23 cellular contexts compared by ENCODE assay signal in genomic region chr5:113029614-113030013, GRCh38. TPM values are rescaled to one million over a fixed set of nuclear protein-coding genes. Genes with fewer than 3 reads are reported as not detected.
DNase-seq lines count a peak whose midpoint lies in the region; ATAC-seq and TF ChIP-seq lines count a peak whose summit lies in the region.
"Had no signal": no experiment of that assay in that cellular context is flagged by ENCODE, and none has a peak within 500 bp of the region (broad histone marks: within the 10 kb centered on the region; RNA-seq: fewer than 3 reads in every experiment).

No MANE protein-coding gene starts in this region.

- TF ChIP-seq CTCF in A673 (conservative IDR thresholded peaks at IDR 0.05; ENCODE audit: low read depth, low read length) (no peak), DND-41 (IDR thresholded peaks at IDR 0.05; ENCODE audit: borderline replicate concordance, extremely low read depth, low read length, poor library complexity, severe bottlenecking) (no peak)

- H3K36me3 Mint-ChIP-seq in activated CD8-positive, alpha-beta memory T cell treated with anti-CD3 and anti-CD28 coated beads, Interleukin-2, amount 10 ng/mL, durations not matched to agents 7 days and 5 days = peaks cover 15% of the 10 kb centered on the region

- no peaks in the 10 kb centered on the region for H3K9me3 ChIP-seq in A673 (ENCODE audit: low read depth, low read length, poor library complexity, severe bottlenecking)
- no peaks in the 10 kb centered on the region for H3K9me3 ChIP-seq in DND-41 (ENCODE audit: insufficient read depth, low read length, severe bottlenecking)
- H3K9me3 ChIP-seq: sigmoid colon, thoracic aorta had no signal

- H3K27ac ChIP-seq in A673 (ENCODE audit: low read depth, low read length, poor library complexity, severe bottlenecking) (no peak overlapping the region), DND-41 (ENCODE audit: low read length) (peak overlapping the region; percentile 24; the same call in 1 of the 2 replicates)
- H3K27ac ChIP-seq: sigmoid colon, thoracic aorta had no signal

- no peak overlapping the region for H3K4me2 ChIP-seq in DND-41 (ENCODE audit: insufficient read depth, low read length)

- no peaks in the 10 kb centered on the region for H3K79me2 ChIP-seq in DND-41 (ENCODE audit: insufficient read depth, low read length)

- DNase-seq in A673 (ENCODE audit: low spot score) (peak; percentile 8), DND-41 (no peak), amniotic epithelial cell (ENCODE audit: low read depth) (peak; percentile 44), left ventricle myocardium superior (no peak), NCI-H446 treated with DMSO at 0.1 percent for 48 hours (lab: John Stamatoyannopoulos, UW) (no peak), HuH-7 (ENCODE audit: low spot score) (no peak)
- no peak for DNase-seq in activated CD8-positive, alpha-beta memory T cell treated with anti-CD3 and anti-CD28 coated beads, Interleukin-2, amount 10 ng/mL, durations not matched to agents 7 days and 5 days
- DNase-seq: activated CD4-positive, CD25-positive, alpha-beta regulatory T cell treated with anti-CD3 and anti-CD28 coated beads, Interleukin-2, amount 50 U/mL, for 72 hours; cortex of kidney; foreskin melanocyte; hippocampal formation; islet precursor cell; mammary epithelial cell; NCI-H1417 treated with DMSO at 0.1 percent for 48 hours; NCI-H524 treated with DMSO at 0.1 percent for 48 hours; RPMI8226; sigmoid colon had no signal

- no peak overlapping the region for H2AFZ ChIP-seq in DND-41 (ENCODE audit: low read depth, low read length)

- intact Hi-C loops in A673 (cut with micrococcal nuclease; ENCODE audit: unreplicated experiment) (no loop called here), left ventricle myocardium superior (cut with micrococcal nuclease) (no loop called here)

- no peaks in the 10 kb centered on the region for H4K20me1 ChIP-seq in DND-41 (ENCODE audit: insufficient read depth, low read length)

- POLR2A ChIA-PET in A673 (lab: Charles Lee; ENCODE audit: low non-redundant PET) = no interaction called here

- no TSS peak for BruUV-seq in A673 (replicated peaks; lab: Mats Ljungman, UMichigan)

- H3K4me1 ChIP-seq in A673 (ENCODE audit: insufficient read depth, low read length, poor library complexity, severe bottlenecking) = no peaks in the 10 kb centered on the region
- no peaks in the 10 kb centered on the region for H3K4me1 ChIP-seq in DND-41 (ENCODE audit: insufficient read depth, low read length)

- no peaks in the 10 kb centered on the region for H3K27me3 Mint-ChIP-seq in activated CD8-positive, alpha-beta memory T cell treated with anti-CD3 and anti-CD28 coated beads, Interleukin-2, amount 10 ng/mL, durations not matched to agents 7 days and 5 days
- H3K27me3 Mint-ChIP-seq: brain had no signal

- no peak overlapping the region for H3K4me3 Mint-ChIP-seq in activated CD8-positive, alpha-beta memory T cell treated with anti-CD3 and anti-CD28 coated beads, Interleukin-2, amount 10 ng/mL, durations not matched to agents 7 days and 5 days
- H3K4me3 Mint-ChIP-seq: activated T-helper 1 cell treated with anti-CD3 and anti-CD28 coated beads, Interleukin-12 subunit alpha, Interleukin-12 subunit beta, Interleukin-2, Interleukin-4 antibody, amounts not matched to agents 30 ng/mL and 10 ng/mL and 1 ng/mL, durations not matched to agents 14 hours and 24 hours and 36 hours; brain had no signal

- no peak overlapping the region for H3K4me3 ChIP-seq in A673 (ENCODE audit: low read depth, low read length, poor library complexity, severe bottlenecking)
- H3K4me3 ChIP-seq in DND-41 (ENCODE audit: low read depth in 1 of 2, low read length in 2 of 2) = no peak overlapping the region
- H3K4me3 ChIP-seq: sigmoid colon, thoracic aorta had no signal

- H3K4me1 Mint-ChIP-seq in activated CD8-positive, alpha-beta memory T cell treated with anti-CD3 and anti-CD28 coated beads, Interleukin-2, amount 10 ng/mL, durations not matched to agents 7 days and 5 days = peaks cover 4% of the 10 kb centered on the region

- H3K9ac ChIP-seq in DND-41 (ENCODE audit: low read depth, low read length) = no peak overlapping the region

- CTCF ChIA-PET in A673 (lab: Charles Lee) = no interaction called here
- CTCF ChIA-PET in activated CD8-positive, alpha-beta memory T cell treated with anti-CD3 and anti-CD28 coated beads, Interleukin-2, amount 10 ng/mL, durations not matched to agents 7 days and 5 days (lab: Charles Lee) = interaction anchor here (1.5 kb wide), 1 partner anchor 50 kb away, joined by 3 read pairs; no protein-coding TSS in a partner anchor

- no peaks in the 10 kb centered on the region for H3K36me3 ChIP-seq in A673 (ENCODE audit: insufficient read depth, low read length, poor library complexity, severe bottlenecking)
- peaks cover 17% of the 10 kb centered on the region for H3K36me3 ChIP-seq in DND-41 (ENCODE audit: insufficient read depth, low read length)

- H3K27me3 ChIP-seq in A673 (replicated peaks; ENCODE audit: insufficient read depth, low read depth, low read length, poor library complexity) = no peaks in the 10 kb centered on the region
- H3K27me3 ChIP-seq in DND-41 (ENCODE audit: insufficient read depth, low read length, poor library complexity) = no peaks in the 10 kb centered on the region
- H3K27me3 ChIP-seq: sigmoid colon had no signal

- H3K27ac Mint-ChIP-seq in activated CD8-positive, alpha-beta memory T cell treated with anti-CD3 and anti-CD28 coated beads, Interleukin-2, amount 10 ng/mL, durations not matched to agents 7 days and 5 days = no peak overlapping the region
- H3K27ac Mint-ChIP-seq: activated naive CD4-positive, alpha-beta T cell treated with anti-CD3 and anti-CD28 coated beads, Interleukin-2, amount 50 U/mL, for 72 hours; activated T-helper 1 cell treated with anti-CD3 and anti-CD28 coated beads, Interleukin-12 subunit alpha, Interleukin-12 subunit beta, Interleukin-2, Interleukin-4 antibody, amounts not matched to agents 30 ng/mL and 10 ng/mL and 1 ng/mL, durations not matched to agents 14 hours and 24 hours and 36 hours had no signal

- ATAC-seq in DND-41 (ENCODE audit: insufficient read depth, low read depth) (no peak), left ventricle myocardium superior (peak; percentile 43), HG03175 (IDR thresholded peaks at IDR 0.05; ENCODE audit: unreplicated experiment) (no peak)
- no peak for ATAC-seq in activated CD8-positive, alpha-beta memory T cell treated with anti-CD3 and anti-CD28 coated beads, Interleukin-2, amount 10 ng/mL, durations not matched to agents 7 days and 5 days
- ATAC-seq: activated naive CD4-positive, alpha-beta T cell treated with anti-CD3 and anti-CD28 coated beads, Interleukin-2, amount 50 U/mL, for 72 hours; HCT116 had no signal

- H3K9me3 Mint-ChIP-seq in activated CD8-positive, alpha-beta memory T cell treated with anti-CD3 and anti-CD28 coated beads, Interleukin-2, amount 10 ng/mL, durations not matched to agents 7 days and 5 days (ENCODE audit: low read depth) = no peaks in the 10 kb centered on the region
- H3K9me3 Mint-ChIP-seq: activated naive CD4-positive, alpha-beta T cell treated with anti-CD3 and anti-CD28 coated beads, Interleukin-2, amount 50 U/mL, for 72 hours; activated T-helper 1 cell treated with anti-CD3 and anti-CD28 coated beads, Interleukin-12 subunit alpha, Interleukin-12 subunit beta, Interleukin-2, Interleukin-4 antibody, amounts not matched to agents 30 ng/mL and 10 ng/mL and 1 ng/mL, durations not matched to agents 14 hours and 24 hours and 36 hours; brain had no signal

RNA-seq across cellular contexts. Expression of gene DCP2, which starts 53.0 kb away (rescaled TPM):
- total RNA-seq in A673 (2021) (73.5 and 78.0 TPM in 2 replicates), left ventricle myocardium superior (18.8 TPM)
- total RNA-seq in activated CD8-positive, alpha-beta memory T cell treated with anti-CD3 and anti-CD28 coated beads, Interleukin-2, amount 10 ng/mL, durations not matched to agents 7 days and 5 days = 100 to 1,000 TPM in 1 of 2 experiments, 10 to 100 TPM in 1; 90.4 to 108 TPM

Comparison
In these comparisons a context has a peak if more than half of its experiments do, and no peak if none do; other contexts are left out.
1. DNase-seq: peak in A673 (single experiment) and amniotic epithelial cell (single experiment); none in DND-41 (single experiment), left ventricle myocardium superior (single experiment), NCI-H446 treated with DMSO at 0.1 percent for 48 hours (single experiment), activated CD8-positive, alpha-beta memory T cell treated with anti-CD3 and anti-CD28 coated beads, Interleukin-2, amount 10 ng/mL, durations not matched to agents 7 days and 5 days (single experiment) and HuH-7 (single experiment).